ENCODE assay signal across 1 cellular context in genomic region chr16:154223-155030, GRCh38.
TF ChIP-seq lines count a peak whose summit lies in the region.

No MANE protein-coding gene starts in this region.

TF ChIP-seq in HEK293, 187 proteins besides CTCF, POLR2A, EP300 and RAD21 (continued from another document and continues in another):
- TF ChIP-seq ZNF518A (tag by site-specific recombination; conservative IDR thresholded peaks at IDR 0.05; ENCODE audit: low read depth), result no peak
- no peak for TF ChIP-seq ZNF292 (tag by site-specific recombination; IDR thresholded peaks at IDR 0.05; ENCODE audit: borderline replicate concordance, low read depth)
- TF ChIP-seq PATZ1 (tag by site-specific recombination; IDR thresholded peaks at IDR 0.05), result peak; percentile 79
- no peak for TF ChIP-seq ZNF530 (tag by site-specific recombination; IDR thresholded peaks at IDR 0.05; ENCODE audit: low read depth)
- TF ChIP-seq REST (tag by site-specific recombination; IDR thresholded peaks at IDR 0.05), result no peak
- no peak for TF ChIP-seq ZNF311 (tag by site-specific recombination; IDR thresholded peaks at IDR 0.05; ENCODE audit: borderline replicate concordance)
- TF ChIP-seq ZNF335 (tag by site-specific recombination; conservative IDR thresholded peaks at IDR 0.05), result peak; percentile 79
- no peak for TF ChIP-seq ZNF133 (tag by site-specific recombination; IDR thresholded peaks at IDR 0.05)
- TF ChIP-seq ZNF350 (tag by site-specific recombination; IDR thresholded peaks at IDR 0.05), result no peak
- no peak for TF ChIP-seq GLI2 (tag by site-specific recombination; IDR thresholded peaks at IDR 0.05; ENCODE audit: borderline replicate concordance, low read depth)
- no peak for TF ChIP-seq PRDM1 (tag by site-specific recombination; IDR thresholded peaks at IDR 0.05)
- no peak for TF ChIP-seq INSM2 (tag by site-specific recombination; IDR thresholded peaks at IDR 0.05)
- TF ChIP-seq GLIS2 (tag by site-specific recombination; IDR thresholded peaks at IDR 0.05), result peak; percentile 82
- TF ChIP-seq ZBTB26 (tag by site-specific recombination; optimal IDR thresholded peaks at IDR 0.05), result peak; percentile 53
- peak; percentile 76; the same call in 1 of the 2 replicates for TF ChIP-seq KLF17 (tag by site-specific recombination; IDR thresholded peaks at IDR 0.05)
- TF ChIP-seq ZNF16 (tag by site-specific recombination; IDR thresholded peaks at IDR 0.05; ENCODE audit: low read depth), result no peak
- peak; percentile 41; the same call in 1 of the 2 replicates for TF ChIP-seq ZNF629 (tag by site-specific recombination; IDR thresholded peaks at IDR 0.05)
- no peak for TF ChIP-seq MZF1 (tag by site-specific recombination; IDR thresholded peaks at IDR 0.05; ENCODE audit: borderline replicate concordance)
- no peak for TF ChIP-seq ZNF239 (tag by site-specific recombination; IDR thresholded peaks at IDR 0.05)
- no peak for TF ChIP-seq ELK4 (IDR thresholded peaks at IDR 0.05; ENCODE audit: borderline replicate concordance, low read depth, low read length)
- TF ChIP-seq ZNF747 (tag by site-specific recombination; IDR thresholded peaks at IDR 0.05), result no peak
- TF ChIP-seq PRDM10 (tag by site-specific recombination; IDR thresholded peaks at IDR 0.05), result peak; percentile 51; the same call in 1 of the 2 replicates
- TF ChIP-seq ZNF791 (tag by site-specific recombination; IDR thresholded peaks at IDR 0.05), result no peak
- TF ChIP-seq KLF9 (tag by site-specific recombination; IDR thresholded peaks at IDR 0.05; ENCODE audit: low read depth), result peak; percentile 56
- no peak for TF ChIP-seq ZNF174 (tag by site-specific recombination; IDR thresholded peaks at IDR 0.05)
- no peak for TF ChIP-seq WT1 (tag by site-specific recombination; IDR thresholded peaks at IDR 0.05)
- TF ChIP-seq ZNF645 (tag by site-specific recombination; IDR thresholded peaks at IDR 0.05), result no peak
- peak; percentile 22; the same call in 1 of the 2 replicates for TF ChIP-seq ZBTB7A (tag by site-specific recombination; IDR thresholded peaks at IDR 0.05; ENCODE audit: low read depth)
- TF ChIP-seq GLI4 (tag by site-specific recombination; IDR thresholded peaks at IDR 0.05), result 0 out of 2 replicates have a peak, but pooled peaks have one; percentile 38
- TF ChIP-seq EGR2 (tag by site-specific recombination; IDR thresholded peaks at IDR 0.05; ENCODE audit: low read depth), result peak; percentile 80
- TF ChIP-seq ZIC2 (tag by site-specific recombination; IDR thresholded peaks at IDR 0.05), result peak; percentile 75
- TF ChIP-seq ZNF214 (tag by site-specific recombination; IDR thresholded peaks at IDR 0.05; ENCODE audit: borderline replicate concordance), result no peak
- no peak for TF ChIP-seq ZNF140 (tag by site-specific recombination; IDR thresholded peaks at IDR 0.05)
